ENCODE assay signal across 8 cellular contexts in genomic region chr3:187000711-187001151, GRCh38.
A peak's percentile ranks its signal among the peaks of the same experiment; 100 is the strongest.
DNase-seq lines count a peak whose midpoint lies in the region; ATAC-seq, FAIRE-seq and TF ChIP-seq lines count a peak whose summit lies in the region.

No MANE protein-coding gene starts in this region.

- no peak for TF ChIP-seq CTCF in vagina (IDR thresholded peaks at IDR 0.05)

- H3K36me3 ChIP-seq in vagina: no peaks in the 10 kb centered on the region

- H3K27me3 ChIP-seq in vagina: no peaks in the 10 kb centered on the region

- H3K36me3 Mint-ChIP-seq in dendritic cell treated with granulocyte-macrophage colony-stimulating factor and Interleukin-4, amounts not matched to agents 40 ng/mL and 50 ng/mL, for 4 days (ENCODE audit: low read depth): peaks cover 66% of the 10 kb centered on the region

- H3K9me3 ChIP-seq in vagina: no peaks in the 10 kb centered on the region

- H3K27me3 Mint-ChIP-seq in dendritic cell treated with granulocyte-macrophage colony-stimulating factor and Interleukin-4, amounts not matched to agents 40 ng/mL and 50 ng/mL, for 4 days: no peaks in the 10 kb centered on the region

- DNase-seq in GM12891 (ENCODE audit: insufficient read length, low spot score) (no peak), NCI-H2081 treated with DMSO at 0.1 percent for 48 hours (lab: John Stamatoyannopoulos, UW) (no peak), vagina (ENCODE audit: extremely low spot score in 2 of 2) (no peak), 8988T (no peak), NCI-H2029 treated with DMSO at 0.1 percent for 48 hours (lab: John Stamatoyannopoulos, UW) (no peak)

- H3K27ac ChIP-seq in vagina: no peak overlapping the region

- ATAC-seq in GM21447 (IDR thresholded peaks at IDR 0.05; ENCODE audit: unreplicated experiment) (peak; percentile 69), HG03521 (IDR thresholded peaks at IDR 0.05; ENCODE audit: unreplicated experiment) (peak; percentile 76)

- peak; percentile 97 for FAIRE-seq in GM12891 (lab: Jason Lieb, UNC)

- H3K9me3 Mint-ChIP-seq in dendritic cell treated with granulocyte-macrophage colony-stimulating factor and Interleukin-4, amounts not matched to agents 40 ng/mL and 50 ng/mL, for 4 days: no peaks in the 10 kb centered on the region

- no peaks in the 10 kb centered on the region for H3K4me1 ChIP-seq in vagina

- no peak overlapping the region for H3K4me3 ChIP-seq in vagina

- no peak overlapping the region for H3K4me3 Mint-ChIP-seq in dendritic cell treated with granulocyte-macrophage colony-stimulating factor and Interleukin-4, amounts not matched to agents 40 ng/mL and 50 ng/mL, for 4 days

- peaks cover 61% of the 10 kb centered on the region for H3K4me1 Mint-ChIP-seq in dendritic cell treated with granulocyte-macrophage colony-stimulating factor and Interleukin-4, amounts not matched to agents 40 ng/mL and 50 ng/mL, for 4 days (ENCODE audit: low read depth)

- peak; percentile 72 for TF ChIP-seq POLR2A in GM12891 (IDR thresholded peaks at IDR 0.05; ENCODE audit: low read depth, low read length)
- no peak for TF ChIP-seq POLR2A in vagina (IDR thresholded peaks at IDR 0.05)

- H3K27ac Mint-ChIP-seq in dendritic cell treated with granulocyte-macrophage colony-stimulating factor and Interleukin-4, amounts not matched to agents 40 ng/mL and 50 ng/mL, for 4 days: peak overlapping the region; percentile 50

- intact Hi-C loops in dendritic cell treated with granulocyte-macrophage colony-stimulating factor and Interleukin-4, amounts not matched to agents 40 ng/mL and 50 ng/mL, for 4 days (cut with micrococcal nuclease): no loop called here
- intact Hi-C loops in vagina (cut with DNase I): no loop called here

TF ChIP-seq in GM12891, 5 proteins besides CTCF, POLR2A, EP300 and RAD21:
- TF ChIP-seq POLR2AphosphoS5 (IDR thresholded peaks at IDR 0.05; ENCODE audit: low read depth, low read length): peak; percentile 60; the same call in 1 of the 2 replicates
- no peak for TF ChIP-seq PAX5 (IDR thresholded peaks at IDR 0.05; ENCODE audit: insufficient read depth, low read length, severe bottlenecking)
- TF ChIP-seq TAF1 (IDR thresholded peaks at IDR 0.05; ENCODE audit: low read depth, low read length): peak; percentile 56; the same call in 1 of the 2 replicates
- TF ChIP-seq SPI1 (IDR thresholded peaks at IDR 0.05; ENCODE audit: low read depth, low read length): peak; percentile 98
- TF ChIP-seq POU2F2 (IDR thresholded peaks at IDR 0.05; ENCODE audit: low read depth, low read length): peak; percentile 77; the same call in 1 of the 2 replicates
